Comparison of ENCODE assay signal across 10 cellular contexts in the genomic region with DNA sequence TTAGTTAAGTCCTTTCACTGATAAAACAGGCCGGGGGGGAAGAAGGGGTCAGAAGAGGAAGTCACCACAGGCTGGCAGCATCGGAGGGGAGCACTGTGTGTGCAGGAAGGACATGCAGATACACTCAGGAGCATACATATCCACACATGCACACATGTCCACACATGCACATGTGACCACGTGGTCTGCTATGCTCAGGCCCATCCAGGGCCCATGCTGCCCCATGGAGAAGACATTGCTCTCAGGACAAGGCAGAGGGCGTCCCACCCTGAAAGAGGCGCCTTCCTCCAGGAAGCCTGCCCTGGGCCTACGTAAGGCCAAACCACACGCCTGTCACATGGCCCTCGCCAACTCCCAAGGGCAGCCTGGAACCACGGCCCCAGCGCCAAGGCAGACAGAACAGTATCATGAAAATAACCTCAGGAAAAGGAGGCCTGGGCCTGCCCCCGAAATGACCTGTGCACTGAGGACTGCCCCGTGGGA. TPM values are rescaled to one million over a fixed set of nuclear protein-coding genes. Genes with fewer than 3 reads are reported as not detected.
DNase-seq lines count a peak whose midpoint lies in the region; ATAC-seq and TF ChIP-seq lines count a peak whose summit lies in the region.
"Had no signal": no experiment of that assay in that cellular context is flagged by ENCODE, and none has a peak within 500 bp of the region (broad histone marks: within the 10 kb centered on the region; RNA-seq: fewer than 3 reads in every experiment).

No MANE protein-coding gene starts in this region.

- H3K9me3 ChIP-seq in adrenal gland (replicated peaks in 1 of 3) (no peaks in the 10 kb centered on the region), thymus (ENCODE audit: control insufficient read depth) (no peaks in the 10 kb centered on the region)
- H3K9me3 ChIP-seq: A549 had no signal

- H3K27me3 Mint-ChIP-seq in activated CD4-positive, alpha-beta T cell treated with anti-CD3 and anti-CD28 coated beads, Interleukin-2, amount 10 ng/mL, durations not matched to agents 24 days and 14 days: no peaks in the 10 kb centered on the region

- no peaks in the 10 kb centered on the region for H3K9me3 Mint-ChIP-seq in activated CD4-positive, alpha-beta T cell treated with anti-CD3 and anti-CD28 coated beads, Interleukin-2, amount 10 ng/mL, durations not matched to agents 24 days and 14 days

- peaks cover 0 to 38% of the 10 kb centered on the region in 2 donors for H3K36me3 ChIP-seq in adrenal gland (replicated peaks in 1 of 2)
- peaks cover 58% of the 10 kb centered on the region for H3K36me3 ChIP-seq in thymus (ENCODE audit: control insufficient read depth, insufficient read depth)

- peak; percentile 74 for DNase-seq in activated CD4-positive, alpha-beta T cell treated with anti-CD3 and anti-CD28 coated beads, Interleukin-2, amount 10 ng/mL, durations not matched to agents 24 days and 14 days
- DNase-seq in activated CD4-positive, alpha-beta T cell treated with anti-CD3 and anti-CD28 coated beads for 4 hours: no peak
- DNase-seq in adrenal gland: peak in 4 of 7 donors; percentile 39 to 50 (median 46)
- peak in 1 of 2 donors; percentile 50 for DNase-seq in left colon
- DNase-seq in stimulated activated CD4-positive, alpha-beta T cell treated with anti-CD3 and anti-CD28 coated beads, Interleukin-4, amount 100 ng/mL, for 24 hours: no peak
- DNase-seq: cerebellar nuclear complex had no signal

- H3K4me1 ChIP-seq in adrenal gland (replicated peaks in 1 of 2) (peaks cover 24 to 43% of the 10 kb centered on the region in 2 donors), thymus (ENCODE audit: control insufficient read depth, insufficient read depth, low read length) (peaks cover 76% of the 10 kb centered on the region)

- ATAC-seq in left colon: peak; percentile 15
- no peak for ATAC-seq in GM21381 (IDR thresholded peaks at IDR 0.05; ENCODE audit: unreplicated experiment)
- ATAC-seq in HG02973 (IDR thresholded peaks at IDR 0.05; ENCODE audit: unreplicated experiment): no peak
- ATAC-seq: A549 had no signal

- peak overlapping the region; percentile 74 for H3K4me3 Mint-ChIP-seq in activated CD4-positive, alpha-beta T cell treated with anti-CD3 and anti-CD28 coated beads, Interleukin-2, amount 10 ng/mL, durations not matched to agents 24 days and 14 days

- H3K27ac Mint-ChIP-seq in activated CD4-positive, alpha-beta T cell treated with anti-CD3 and anti-CD28 coated beads, Interleukin-2, amount 10 ng/mL, durations not matched to agents 24 days and 14 days: peak overlapping the region; percentile 94

- WGBS in adrenal gland, 4 donors: 46 to 75% (median 66%) methylated on average over 2 to 12 of the region's 12 CpGs
- WGBS in thymus: 60% methylated on average over 12 of the region's 12 CpGs

- H3K27ac ChIP-seq in adrenal gland (peak overlapping the region in 1 of 5 donors; percentile 56), thymus (ENCODE audit: low read depth) (peak overlapping the region; percentile 87)
- H3K27ac ChIP-seq: A549 had no signal

- TF ChIP-seq POLR2A in adrenal gland (IDR thresholded peaks at IDR 0.05): no peak

- H3K27me3 ChIP-seq in adrenal gland: no peaks in the 10 kb centered on the region
- H3K27me3 ChIP-seq in thymus (ENCODE audit: control insufficient read depth, insufficient read depth): no peaks in the 10 kb centered on the region

- TF ChIP-seq CTCF in adrenal gland (IDR thresholded peaks at IDR 0.05): no peak

- H3K4me3 ChIP-seq in adrenal gland: no peak overlapping the region
- no peak overlapping the region for H3K4me3 ChIP-seq in thymus (ENCODE audit: low read length)
- H3K4me3 ChIP-seq: A549 had no signal

- peaks cover 96% of the 10 kb centered on the region for H3K4me1 Mint-ChIP-seq in activated CD4-positive, alpha-beta T cell treated with anti-CD3 and anti-CD28 coated beads, Interleukin-2, amount 10 ng/mL, durations not matched to agents 24 days and 14 days

- H3K36me3 Mint-ChIP-seq in activated CD4-positive, alpha-beta T cell treated with anti-CD3 and anti-CD28 coated beads, Interleukin-2, amount 10 ng/mL, durations not matched to agents 24 days and 14 days (ENCODE audit: low read depth): peaks cover 84% of the 10 kb centered on the region

- intact Hi-C loops in activated CD4-positive, alpha-beta T cell treated with anti-CD3 and anti-CD28 coated beads, Interleukin-2, amount 10 ng/mL, durations not matched to agents 24 days and 14 days (cut with micrococcal nuclease): loop anchor here (10.0 kb wide), 1 partner anchor 554 kb away; no protein-coding TSS in a partner anchor
- intact Hi-C loops in adrenal gland (cut with DNase I) (no loop called here), left colon (cut with DNase I, micrococcal nuclease) (no loop called here)

RNA-seq across cellular contexts. Expression of a gene that starts 15.8 kb away (rescaled TPM):
- 369 and 376 TPM in 2 replicates for total RNA-seq in activated CD4-positive, alpha-beta T cell treated with anti-CD3 and anti-CD28 coated beads, Interleukin-2, amount 10 ng/mL, durations not matched to agents 24 days and 14 days
- total RNA-seq in adrenal gland (100 to 1,000 TPM in 7 of 8 donors, 10 to 100 TPM in 1; 84.4 to 219 (median 150) TPM), left colon (100 to 1,000 TPM; 448 to 457 TPM)
- polyA plus RNA-seq in adrenal gland (100 to 1,000 TPM in 1 of 3 donors, 10 to 100 TPM in 2; 66.5 to 228 (median 67.6) TPM), thymus (141 TPM)

Comparison
In these comparisons a context has a peak if more than half of its experiments do, and no peak if none do; other contexts are left out.
1. DNase-seq: peak in activated CD4-positive, alpha-beta T cell treated with anti-CD3 and anti-CD28 coated beads, Interleukin-2, amount 10 ng/mL, durations not matched to agents 24 days and 14 days (single experiment) and adrenal gland (4 of 7); none in activated CD4-positive, alpha-beta T cell treated with anti-CD3 and anti-CD28 coated beads for 4 hours (0 of 2) and stimulated activated CD4-positive, alpha-beta T cell treated with anti-CD3 and anti-CD28 coated beads, Interleukin-4, amount 100 ng/mL, for 24 hours (single experiment).